1 cellular context compared by ENCODE assay signal in the genomic region with DNA sequence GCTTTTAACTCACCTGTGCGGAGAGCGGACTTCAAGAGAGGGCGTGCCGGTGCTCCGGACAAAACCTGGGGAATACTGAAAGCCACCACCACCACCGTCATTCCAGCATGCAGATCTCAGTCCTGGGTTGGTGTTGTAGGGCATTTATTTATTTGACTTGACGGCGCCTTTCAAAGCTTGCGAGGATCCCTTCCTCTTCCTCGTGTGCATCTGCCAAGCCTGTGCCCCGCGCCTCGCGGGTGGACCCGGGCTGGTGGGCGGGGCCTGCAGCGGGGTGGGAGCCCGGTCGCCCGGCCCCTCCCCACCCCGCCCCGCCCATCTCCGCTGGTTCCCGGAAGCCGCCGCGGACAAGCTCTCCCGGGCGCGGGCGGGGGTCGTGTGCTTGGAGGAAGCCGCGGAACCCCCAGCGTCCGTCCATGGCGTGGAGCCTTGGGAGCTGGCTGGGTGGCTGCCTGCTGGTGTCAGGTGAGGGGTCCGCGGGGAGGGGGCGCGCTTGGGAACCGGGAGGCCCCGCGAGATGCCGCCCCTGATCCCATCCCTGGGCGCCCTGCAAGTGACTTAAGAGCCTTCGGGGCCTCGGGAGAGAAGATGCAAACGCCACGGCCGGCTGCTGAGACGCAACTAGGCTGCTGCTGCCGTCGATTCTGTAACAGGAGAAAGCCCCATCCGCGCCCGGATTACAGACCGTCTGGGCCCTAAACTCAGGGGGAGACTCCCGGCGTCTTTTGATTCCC.
TF ChIP-seq lines count a peak whose summit lies in the region.

Gene IL10RB, plus strand, starts transcription at position 318 of the 734 bp plus-strand sequence. Its CDS starts 99 bp downstream, at position 417.

TF ChIP-seq in GM12878, 131 proteins besides CTCF, POLR2A, EP300 and RAD21 (continued from another document):
- TF ChIP-seq, protein P1, sequence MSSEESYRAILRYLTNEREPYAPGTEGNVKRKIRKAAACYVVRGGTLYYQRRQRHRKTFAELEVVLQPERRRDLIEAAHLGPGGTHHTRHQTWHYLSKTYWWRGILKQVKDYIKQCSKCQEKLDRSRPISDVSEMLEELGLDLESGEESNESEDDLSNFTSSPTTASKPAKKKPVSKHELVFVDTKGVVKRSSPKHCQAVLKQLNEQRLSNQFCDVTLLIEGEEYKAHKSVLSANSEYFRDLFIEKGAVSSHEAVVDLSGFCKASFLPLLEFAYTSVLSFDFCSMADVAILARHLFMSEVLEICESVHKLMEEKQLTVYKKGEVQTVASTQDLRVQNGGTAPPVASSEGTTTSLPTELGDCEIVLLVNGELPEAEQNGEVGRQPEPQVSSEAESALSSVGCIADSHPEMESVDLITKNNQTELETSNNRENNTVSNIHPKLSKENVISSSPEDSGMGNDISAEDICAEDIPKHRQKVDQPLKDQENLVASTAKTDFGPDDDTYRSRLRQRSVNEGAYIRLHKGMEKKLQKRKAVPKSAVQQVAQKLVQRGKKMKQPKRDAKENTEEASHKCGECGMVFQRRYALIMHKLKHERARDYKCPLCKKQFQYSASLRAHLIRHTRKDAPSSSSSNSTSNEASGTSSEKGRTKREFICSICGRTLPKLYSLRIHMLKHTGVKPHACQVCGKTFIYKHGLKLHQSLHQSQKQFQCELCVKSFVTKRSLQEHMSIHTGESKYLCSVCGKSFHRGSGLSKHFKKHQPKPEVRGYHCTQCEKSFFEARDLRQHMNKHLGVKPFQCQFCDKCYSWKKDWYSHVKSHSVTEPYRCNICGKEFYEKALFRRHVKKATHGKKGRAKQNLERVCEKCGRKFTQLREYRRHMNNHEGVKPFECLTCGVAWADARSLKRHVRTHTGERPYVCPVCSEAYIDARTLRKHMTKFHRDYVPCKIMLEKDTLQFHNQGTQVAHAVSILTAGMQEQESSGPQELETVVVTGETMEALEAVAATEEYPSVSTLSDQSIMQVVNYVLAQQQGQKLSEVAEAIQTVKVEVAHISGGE (CRISPR knock-in tag; IDR thresholded peaks at IDR 0.05), result no peak
- TF ChIP-seq E2F4 (IDR thresholded peaks at IDR 0.05; ENCODE audit: low read depth, low read length) (no peak), ZNF24 (IDR thresholded peaks at IDR 0.05) (no peak), RCOR1 (conservative IDR thresholded peaks at IDR 0.05; ENCODE audit: low read depth, low read length) (no peak), IRF4 (IDR thresholded peaks at IDR 0.05; ENCODE audit: low read depth, low read length) (no peak), BRCA1 (IDR thresholded peaks at IDR 0.05; ENCODE audit: low read depth, low read length) (no peak), SREBF1 (IDR thresholded peaks at IDR 0.05; ENCODE audit: low read length) (no peak), SUPT20H (IDR thresholded peaks at IDR 0.05; ENCODE audit: borderline replicate concordance, control insufficient read depth, low read depth, low read length) (no peak)
- TF ChIP-seq, protein P2, sequence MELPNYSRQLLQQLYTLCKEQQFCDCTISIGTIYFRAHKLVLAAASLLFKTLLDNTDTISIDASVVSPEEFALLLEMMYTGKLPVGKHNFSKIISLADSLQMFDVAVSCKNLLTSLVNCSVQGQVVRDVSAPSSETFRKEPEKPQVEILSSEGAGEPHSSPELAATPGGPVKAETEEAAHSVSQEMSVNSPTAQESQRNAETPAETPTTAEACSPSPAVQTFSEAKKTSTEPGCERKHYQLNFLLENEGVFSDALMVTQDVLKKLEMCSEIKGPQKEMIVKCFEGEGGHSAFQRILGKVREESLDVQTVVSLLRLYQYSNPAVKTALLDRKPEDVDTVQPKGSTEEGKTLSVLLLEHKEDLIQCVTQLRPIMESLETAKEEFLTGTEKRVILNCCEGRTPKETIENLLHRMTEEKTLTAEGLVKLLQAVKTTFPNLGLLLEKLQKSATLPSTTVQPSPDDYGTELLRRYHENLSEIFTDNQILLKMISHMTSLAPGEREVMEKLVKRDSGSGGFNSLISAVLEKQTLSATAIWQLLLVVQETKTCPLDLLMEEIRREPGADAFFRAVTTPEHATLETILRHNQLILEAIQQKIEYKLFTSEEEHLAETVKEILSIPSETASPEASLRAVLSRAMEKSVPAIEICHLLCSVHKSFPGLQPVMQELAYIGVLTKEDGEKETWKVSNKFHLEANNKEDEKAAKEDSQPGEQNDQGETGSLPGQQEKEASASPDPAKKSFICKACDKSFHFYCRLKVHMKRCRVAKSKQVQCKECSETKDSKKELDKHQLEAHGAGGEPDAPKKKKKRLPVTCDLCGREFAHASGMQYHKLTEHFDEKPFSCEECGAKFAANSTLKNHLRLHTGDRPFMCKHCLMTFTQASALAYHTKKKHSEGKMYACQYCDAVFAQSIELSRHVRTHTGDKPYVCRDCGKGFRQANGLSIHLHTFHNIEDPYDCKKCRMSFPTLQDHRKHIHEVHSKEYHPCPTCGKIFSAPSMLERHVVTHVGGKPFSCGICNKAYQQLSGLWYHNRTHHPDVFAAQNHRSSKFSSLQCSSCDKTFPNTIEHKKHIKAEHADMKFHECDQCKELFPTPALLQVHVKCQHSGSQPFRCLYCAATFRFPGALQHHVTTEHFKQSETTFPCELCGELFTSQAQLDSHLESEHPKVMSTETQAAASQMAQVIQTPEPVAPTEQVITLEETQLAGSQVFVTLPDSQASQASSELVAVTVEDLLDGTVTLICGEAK (IDR thresholded peaks at IDR 0.05; ENCODE audit: borderline replicate concordance), result no peak
- TF ChIP-seq, protein P3, sequence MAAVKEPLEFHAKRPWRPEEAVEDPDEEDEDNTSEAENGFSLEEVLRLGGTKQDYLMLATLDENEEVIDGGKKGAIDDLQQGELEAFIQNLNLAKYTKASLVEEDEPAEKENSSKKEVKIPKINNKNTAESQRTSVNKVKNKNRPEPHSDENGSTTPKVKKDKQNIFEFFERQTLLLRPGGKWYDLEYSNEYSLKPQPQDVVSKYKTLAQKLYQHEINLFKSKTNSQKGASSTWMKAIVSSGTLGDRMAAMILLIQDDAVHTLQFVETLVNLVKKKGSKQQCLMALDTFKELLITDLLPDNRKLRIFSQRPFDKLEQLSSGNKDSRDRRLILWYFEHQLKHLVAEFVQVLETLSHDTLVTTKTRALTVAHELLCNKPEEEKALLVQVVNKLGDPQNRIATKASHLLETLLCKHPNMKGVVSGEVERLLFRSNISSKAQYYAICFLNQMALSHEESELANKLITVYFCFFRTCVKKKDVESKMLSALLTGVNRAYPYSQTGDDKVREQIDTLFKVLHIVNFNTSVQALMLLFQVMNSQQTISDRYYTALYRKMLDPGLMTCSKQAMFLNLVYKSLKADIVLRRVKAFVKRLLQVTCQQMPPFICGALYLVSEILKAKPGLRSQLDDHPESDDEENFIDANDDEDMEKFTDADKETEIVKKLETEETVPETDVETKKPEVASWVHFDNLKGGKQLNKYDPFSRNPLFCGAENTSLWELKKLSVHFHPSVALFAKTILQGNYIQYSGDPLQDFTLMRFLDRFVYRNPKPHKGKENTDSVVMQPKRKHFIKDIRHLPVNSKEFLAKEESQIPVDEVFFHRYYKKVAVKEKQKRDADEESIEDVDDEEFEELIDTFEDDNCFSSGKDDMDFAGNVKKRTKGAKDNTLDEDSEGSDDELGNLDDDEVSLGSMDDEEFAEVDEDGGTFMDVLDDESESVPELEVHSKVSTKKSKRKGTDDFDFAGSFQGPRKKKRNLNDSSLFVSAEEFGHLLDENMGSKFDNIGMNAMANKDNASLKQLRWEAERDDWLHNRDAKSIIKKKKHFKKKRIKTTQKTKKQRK (IDR thresholded peaks at IDR 0.05; ENCODE audit: low read depth, low read length), result no peak
